ENCODE assay signal across 1 cellular context in the genomic region with DNA sequence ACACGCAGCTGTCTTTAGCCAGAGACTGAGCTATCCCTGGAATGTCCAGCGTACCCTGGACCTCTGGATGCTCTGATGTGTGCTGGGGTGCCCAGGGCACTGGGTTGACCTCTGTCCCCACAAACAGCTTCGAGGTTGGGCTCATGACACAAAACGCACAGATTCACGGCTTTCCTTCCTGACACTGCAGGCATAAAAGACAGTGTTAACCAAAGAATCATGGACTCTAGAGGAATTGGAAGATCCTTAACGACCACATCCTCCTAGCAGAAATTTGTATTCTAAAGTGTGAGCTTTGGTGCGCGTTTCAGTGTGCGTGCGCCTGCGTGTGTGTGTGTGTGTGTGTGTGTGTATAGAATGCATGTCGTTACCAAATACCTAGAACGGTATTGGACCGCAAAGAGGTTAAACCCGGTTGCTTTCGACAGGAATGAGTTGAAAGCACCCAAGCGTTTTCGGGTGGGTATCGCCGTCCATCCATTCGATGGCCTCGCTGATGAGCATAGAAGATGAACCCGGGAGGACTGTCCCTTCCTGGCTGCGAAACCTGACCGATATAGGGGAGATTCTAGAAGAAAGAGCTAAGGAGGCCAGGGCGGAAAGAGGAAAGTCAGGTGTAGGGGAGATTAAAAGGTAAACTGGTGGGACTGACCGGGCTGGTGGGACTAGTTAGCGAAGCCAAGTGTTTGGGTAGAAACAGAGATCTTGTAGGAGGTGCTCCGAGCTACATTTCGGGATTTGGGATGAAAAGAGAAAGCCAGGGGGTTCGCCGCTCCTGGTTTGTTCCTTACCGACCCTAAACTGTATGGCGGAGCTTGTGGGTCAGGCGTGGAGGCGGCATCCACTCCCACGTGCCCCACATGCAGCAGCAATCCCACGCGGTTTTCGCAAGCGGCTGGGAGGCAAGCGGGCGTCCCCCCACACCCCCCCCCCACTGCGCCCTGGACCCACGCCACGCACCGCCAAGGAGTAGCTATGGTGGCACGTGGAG.
A peak's percentile ranks its signal among the peaks of the same experiment; 100 is the strongest.
TF ChIP-seq lines count a peak whose summit lies in the region.

No MANE protein-coding gene starts in this region.

TF ChIP-seq in H1, 55 proteins besides CTCF, POLR2A, EP300 and RAD21:
- TF ChIP-seq MAFK (IDR thresholded peaks at IDR 0.05; ENCODE audit: low read depth, low read length) (no peak), SRF (IDR thresholded peaks at IDR 0.05; ENCODE audit: low read depth, low read length) (no peak), BCL11A (IDR thresholded peaks at IDR 0.05; ENCODE audit: low read depth in 2 of 2, low read length in 2 of 2) (no peak), BRCA1 (IDR thresholded peaks at IDR 0.05; ENCODE audit: low read depth, low read length) (no peak), RFX5 (IDR thresholded peaks at IDR 0.05; ENCODE audit: borderline replicate concordance, low read depth, low read length) (no peak), CHD1 (IDR thresholded peaks at IDR 0.05; ENCODE audit: low read depth, low read length) (no peak), HDAC2 (IDR thresholded peaks at IDR 0.05; ENCODE audit: borderline replicate concordance in 1 of 2, low read depth in 2 of 2, low read length in 2 of 2) (no peak), CREB1 (IDR thresholded peaks at IDR 0.05) (no peak), SP2 (IDR thresholded peaks at IDR 0.05; ENCODE audit: low read length) (no peak), BACH1 (IDR thresholded peaks at IDR 0.05; ENCODE audit: low read length) (no peak), PHF8 (conservative IDR thresholded peaks at IDR 0.05; ENCODE audit: low read depth, low read length) (no peak), SIRT6 (IDR thresholded peaks at IDR 0.05; ENCODE audit: low read length) (no peak), RNF2 (IDR thresholded peaks at IDR 0.05; ENCODE audit: borderline replicate concordance, low read depth, low read length, missing control alignments, poor library complexity, severe bottlenecking) (peak; percentile 84), HDAC6 (IDR thresholded peaks at IDR 0.05; ENCODE audit: low read depth, low read length) (no peak), SP1 (IDR thresholded peaks at IDR 0.05; ENCODE audit: low read depth, low read length) (no peak), EZH2 (IDR thresholded peaks at IDR 0.05; ENCODE audit: low read depth, low read length, severe bottlenecking) (peak; percentile 94), SIX5 (IDR thresholded peaks at IDR 0.05; ENCODE audit: low read depth, low read length) (no peak), SAP30 (IDR thresholded peaks at IDR 0.05; ENCODE audit: insufficient read depth, insufficient replicate concordance, low read length) (no peak), JUN (IDR thresholded peaks at IDR 0.05; ENCODE audit: low read depth, low read length) (no peak), RXRA (IDR thresholded peaks at IDR 0.05; ENCODE audit: insufficient read depth, low read depth, low read length) (no peak), NRF1 (IDR thresholded peaks at IDR 0.05; ENCODE audit: low read depth, low read length) (no peak), KDM4A (IDR thresholded peaks at IDR 0.05; ENCODE audit: low read depth, low read length, severe bottlenecking) (no peak), FOSL1 (IDR thresholded peaks at IDR 0.05; ENCODE audit: insufficient read depth, low read depth, low read length) (no peak), SUZ12 (IDR thresholded peaks at IDR 0.05; ENCODE audit: low read length) (peak; percentile 87), TAF7 (optimal IDR thresholded peaks at IDR 0.05; ENCODE audit: borderline replicate concordance, low read depth, low read length) (no peak), CBX8 (IDR thresholded peaks at IDR 0.05; ENCODE audit: borderline replicate concordance, low read depth, low read length) (0 out of 2 replicates have a peak, but pooled peaks have one; percentile 36), POU5F1 (IDR thresholded peaks at IDR 0.05; ENCODE audit: low read depth, low read length) (no peak), TEAD4 (IDR thresholded peaks at IDR 0.05; ENCODE audit: low read depth, low read length) (no peak; the same call in 1 of the 2 replicates), RBBP5 (IDR thresholded peaks at IDR 0.05; ENCODE audit: borderline replicate concordance, low read depth, low read length) (no peak), GABPA (IDR thresholded peaks at IDR 0.05; ENCODE audit: borderline replicate concordance, insufficient read depth, low read length) (no peak), KDM1A (IDR thresholded peaks at IDR 0.05; ENCODE audit: borderline replicate concordance, low read length) (no peak), ASH2L (IDR thresholded peaks at IDR 0.05; ENCODE audit: low read length) (no peak), KDM5A (IDR thresholded peaks at IDR 0.05; ENCODE audit: low read length) (no peak), NANOG (IDR thresholded peaks at IDR 0.05; ENCODE audit: insufficient read depth, low read depth, low read length, poor library complexity, severe bottlenecking) (no peak), ZNF274 (IDR thresholded peaks at IDR 0.05; ENCODE audit: borderline replicate concordance, extremely low read depth, low read length) (no peak)
- TF ChIP-seq, protein P1, sequence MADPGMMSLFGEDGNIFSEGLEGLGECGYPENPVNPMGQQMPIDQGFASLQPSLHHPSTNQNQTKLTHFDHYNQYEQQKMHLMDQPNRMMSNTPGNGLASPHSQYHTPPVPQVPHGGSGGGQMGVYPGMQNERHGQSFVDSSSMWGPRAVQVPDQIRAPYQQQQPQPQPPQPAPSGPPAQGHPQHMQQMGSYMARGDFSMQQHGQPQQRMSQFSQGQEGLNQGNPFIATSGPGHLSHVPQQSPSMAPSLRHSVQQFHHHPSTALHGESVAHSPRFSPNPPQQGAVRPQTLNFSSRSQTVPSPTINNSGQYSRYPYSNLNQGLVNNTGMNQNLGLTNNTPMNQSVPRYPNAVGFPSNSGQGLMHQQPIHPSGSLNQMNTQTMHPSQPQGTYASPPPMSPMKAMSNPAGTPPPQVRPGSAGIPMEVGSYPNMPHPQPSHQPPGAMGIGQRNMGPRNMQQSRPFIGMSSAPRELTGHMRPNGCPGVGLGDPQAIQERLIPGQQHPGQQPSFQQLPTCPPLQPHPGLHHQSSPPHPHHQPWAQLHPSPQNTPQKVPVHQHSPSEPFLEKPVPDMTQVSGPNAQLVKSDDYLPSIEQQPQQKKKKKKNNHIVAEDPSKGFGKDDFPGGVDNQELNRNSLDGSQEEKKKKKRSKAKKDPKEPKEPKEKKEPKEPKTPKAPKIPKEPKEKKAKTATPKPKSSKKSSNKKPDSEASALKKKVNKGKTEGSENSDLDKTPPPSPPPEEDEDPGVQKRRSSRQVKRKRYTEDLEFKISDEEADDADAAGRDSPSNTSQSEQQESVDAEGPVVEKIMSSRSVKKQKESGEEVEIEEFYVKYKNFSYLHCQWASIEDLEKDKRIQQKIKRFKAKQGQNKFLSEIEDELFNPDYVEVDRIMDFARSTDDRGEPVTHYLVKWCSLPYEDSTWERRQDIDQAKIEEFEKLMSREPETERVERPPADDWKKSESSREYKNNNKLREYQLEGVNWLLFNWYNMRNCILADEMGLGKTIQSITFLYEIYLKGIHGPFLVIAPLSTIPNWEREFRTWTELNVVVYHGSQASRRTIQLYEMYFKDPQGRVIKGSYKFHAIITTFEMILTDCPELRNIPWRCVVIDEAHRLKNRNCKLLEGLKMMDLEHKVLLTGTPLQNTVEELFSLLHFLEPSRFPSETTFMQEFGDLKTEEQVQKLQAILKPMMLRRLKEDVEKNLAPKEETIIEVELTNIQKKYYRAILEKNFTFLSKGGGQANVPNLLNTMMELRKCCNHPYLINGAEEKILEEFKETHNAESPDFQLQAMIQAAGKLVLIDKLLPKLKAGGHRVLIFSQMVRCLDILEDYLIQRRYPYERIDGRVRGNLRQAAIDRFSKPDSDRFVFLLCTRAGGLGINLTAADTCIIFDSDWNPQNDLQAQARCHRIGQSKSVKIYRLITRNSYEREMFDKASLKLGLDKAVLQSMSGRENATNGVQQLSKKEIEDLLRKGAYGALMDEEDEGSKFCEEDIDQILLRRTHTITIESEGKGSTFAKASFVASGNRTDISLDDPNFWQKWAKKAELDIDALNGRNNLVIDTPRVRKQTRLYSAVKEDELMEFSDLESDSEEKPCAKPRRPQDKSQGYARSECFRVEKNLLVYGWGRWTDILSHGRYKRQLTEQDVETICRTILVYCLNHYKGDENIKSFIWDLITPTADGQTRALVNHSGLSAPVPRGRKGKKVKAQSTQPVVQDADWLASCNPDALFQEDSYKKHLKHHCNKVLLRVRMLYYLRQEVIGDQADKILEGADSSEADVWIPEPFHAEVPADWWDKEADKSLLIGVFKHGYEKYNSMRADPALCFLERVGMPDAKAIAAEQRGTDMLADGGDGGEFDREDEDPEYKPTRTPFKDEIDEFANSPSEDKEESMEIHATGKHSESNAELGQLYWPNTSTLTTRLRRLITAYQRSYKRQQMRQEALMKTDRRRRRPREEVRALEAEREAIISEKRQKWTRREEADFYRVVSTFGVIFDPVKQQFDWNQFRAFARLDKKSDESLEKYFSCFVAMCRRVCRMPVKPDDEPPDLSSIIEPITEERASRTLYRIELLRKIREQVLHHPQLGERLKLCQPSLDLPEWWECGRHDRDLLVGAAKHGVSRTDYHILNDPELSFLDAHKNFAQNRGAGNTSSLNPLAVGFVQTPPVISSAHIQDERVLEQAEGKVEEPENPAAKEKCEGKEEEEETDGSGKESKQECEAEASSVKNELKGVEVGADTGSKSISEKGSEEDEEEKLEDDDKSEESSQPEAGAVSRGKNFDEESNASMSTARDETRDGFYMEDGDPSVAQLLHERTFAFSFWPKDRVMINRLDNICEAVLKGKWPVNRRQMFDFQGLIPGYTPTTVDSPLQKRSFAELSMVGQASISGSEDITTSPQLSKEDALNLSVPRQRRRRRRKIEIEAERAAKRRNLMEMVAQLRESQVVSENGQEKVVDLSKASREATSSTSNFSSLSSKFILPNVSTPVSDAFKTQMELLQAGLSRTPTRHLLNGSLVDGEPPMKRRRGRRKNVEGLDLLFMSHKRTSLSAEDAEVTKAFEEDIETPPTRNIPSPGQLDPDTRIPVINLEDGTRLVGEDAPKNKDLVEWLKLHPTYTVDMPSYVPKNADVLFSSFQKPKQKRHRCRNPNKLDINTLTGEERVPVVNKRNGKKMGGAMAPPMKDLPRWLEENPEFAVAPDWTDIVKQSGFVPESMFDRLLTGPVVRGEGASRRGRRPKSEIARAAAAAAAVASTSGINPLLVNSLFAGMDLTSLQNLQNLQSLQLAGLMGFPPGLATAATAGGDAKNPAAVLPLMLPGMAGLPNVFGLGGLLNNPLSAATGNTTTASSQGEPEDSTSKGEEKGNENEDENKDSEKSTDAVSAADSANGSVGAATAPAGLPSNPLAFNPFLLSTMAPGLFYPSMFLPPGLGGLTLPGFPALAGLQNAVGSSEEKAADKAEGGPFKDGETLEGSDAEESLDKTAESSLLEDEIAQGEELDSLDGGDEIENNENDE (IDR thresholded peaks at IDR 0.05; ENCODE audit: insufficient replicate concordance, low read length), result no peak
- TF ChIP-seq, protein P2, sequence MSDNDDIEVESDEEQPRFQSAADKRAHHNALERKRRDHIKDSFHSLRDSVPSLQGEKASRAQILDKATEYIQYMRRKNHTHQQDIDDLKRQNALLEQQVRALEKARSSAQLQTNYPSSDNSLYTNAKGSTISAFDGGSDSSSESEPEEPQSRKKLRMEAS (IDR thresholded peaks at IDR 0.05), result 0 out of 2 replicates have a peak, but pooled peaks have one; percentile 10
- TF ChIP-seq, protein P3, sequence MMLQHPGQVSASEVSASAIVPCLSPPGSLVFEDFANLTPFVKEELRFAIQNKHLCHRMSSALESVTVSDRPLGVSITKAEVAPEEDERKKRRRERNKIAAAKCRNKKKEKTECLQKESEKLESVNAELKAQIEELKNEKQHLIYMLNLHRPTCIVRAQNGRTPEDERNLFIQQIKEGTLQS (IDR thresholded peaks at IDR 0.05; ENCODE audit: insufficient read depth, low read depth, low read length), result no peak
- TF ChIP-seq, protein P4, sequence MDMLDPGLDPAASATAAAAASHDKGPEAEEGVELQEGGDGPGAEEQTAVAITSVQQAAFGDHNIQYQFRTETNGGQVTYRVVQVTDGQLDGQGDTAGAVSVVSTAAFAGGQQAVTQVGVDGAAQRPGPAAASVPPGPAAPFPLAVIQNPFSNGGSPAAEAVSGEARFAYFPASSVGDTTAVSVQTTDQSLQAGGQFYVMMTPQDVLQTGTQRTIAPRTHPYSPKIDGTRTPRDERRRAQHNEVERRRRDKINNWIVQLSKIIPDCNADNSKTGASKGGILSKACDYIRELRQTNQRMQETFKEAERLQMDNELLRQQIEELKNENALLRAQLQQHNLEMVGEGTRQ (IDR thresholded peaks at IDR 0.05; ENCODE audit: low read length), result no peak
- TF ChIP-seq, protein P5, sequence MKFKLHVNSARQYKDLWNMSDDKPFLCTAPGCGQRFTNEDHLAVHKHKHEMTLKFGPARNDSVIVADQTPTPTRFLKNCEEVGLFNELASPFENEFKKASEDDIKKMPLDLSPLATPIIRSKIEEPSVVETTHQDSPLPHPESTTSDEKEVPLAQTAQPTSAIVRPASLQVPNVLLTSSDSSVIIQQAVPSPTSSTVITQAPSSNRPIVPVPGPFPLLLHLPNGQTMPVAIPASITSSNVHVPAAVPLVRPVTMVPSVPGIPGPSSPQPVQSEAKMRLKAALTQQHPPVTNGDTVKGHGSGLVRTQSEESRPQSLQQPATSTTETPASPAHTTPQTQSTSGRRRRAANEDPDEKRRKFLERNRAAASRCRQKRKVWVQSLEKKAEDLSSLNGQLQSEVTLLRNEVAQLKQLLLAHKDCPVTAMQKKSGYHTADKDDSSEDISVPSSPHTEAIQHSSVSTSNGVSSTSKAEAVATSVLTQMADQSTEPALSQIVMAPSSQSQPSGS (IDR thresholded peaks at IDR 0.05; ENCODE audit: low read length), result no peak
